ENCODE assay signal across 8 cellular contexts in the genomic region with DNA sequence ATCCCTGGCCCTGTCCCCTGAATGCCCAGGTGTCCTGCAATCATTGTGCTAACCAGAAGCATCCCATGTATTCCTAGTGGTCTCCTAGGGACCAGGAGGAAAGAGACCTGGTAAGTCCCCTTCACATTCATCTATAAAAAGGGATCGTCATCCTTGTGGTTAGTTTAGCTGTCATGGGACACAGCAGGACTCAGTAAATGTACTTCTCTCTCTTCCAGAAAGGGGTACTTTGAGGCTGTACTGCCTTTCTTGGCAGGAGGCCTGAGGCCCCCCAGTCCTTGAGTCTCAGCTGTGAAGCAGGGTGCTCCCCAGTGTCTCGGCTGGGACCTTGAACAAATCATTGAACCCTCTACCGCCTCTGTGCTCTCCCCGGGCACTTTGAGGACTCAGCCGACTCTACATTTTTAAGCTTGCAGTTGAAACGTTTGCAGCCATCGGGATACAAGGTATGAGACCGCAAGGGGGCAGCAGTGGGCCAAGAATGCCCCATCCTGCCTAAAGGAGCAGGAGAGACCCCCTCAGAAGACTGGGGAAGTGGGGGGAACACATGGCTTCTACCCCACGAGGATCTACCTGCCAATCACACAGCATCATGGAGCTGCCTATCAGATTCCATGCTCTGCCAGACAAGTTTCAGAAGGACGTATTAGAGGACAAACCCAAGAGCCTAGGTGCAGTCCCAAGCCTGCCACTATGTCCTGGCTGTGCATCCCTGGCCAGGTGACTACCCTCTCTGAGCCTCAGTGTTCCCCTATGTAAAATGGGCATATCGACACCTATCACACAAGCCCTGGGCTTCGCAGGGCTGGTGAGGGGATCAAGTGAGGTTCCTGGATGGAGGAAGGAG. TPM values are rescaled to one million over a fixed set of nuclear protein-coding genes. Genes with fewer than 3 reads are reported as not detected.
DNase-seq lines count a peak whose midpoint lies in the region; ATAC-seq and TF ChIP-seq lines count a peak whose summit lies in the region.

No MANE protein-coding gene starts in this region.

- peak; percentile 80 for TF ChIP-seq CTCF in RWPE2 (IDR thresholded peaks at IDR 0.05; ENCODE audit: poor library complexity, severe bottlenecking)
- TF ChIP-seq CTCF in foreskin fibroblast (IDR thresholded peaks at IDR 0.05; ENCODE audit: low read depth, low read length), result peak; percentile 71
- peak; percentile 72 for TF ChIP-seq CTCF in osteocyte (IDR thresholded peaks at IDR 0.05)
- peak; percentile 45 to 67 (median 55) for TF ChIP-seq CTCF in tibial nerve (IDR thresholded peaks at IDR 0.05)

- H3K4me1 ChIP-seq in CD8-positive, alpha-beta memory T cell (ENCODE audit: insufficient read depth, low read length), result peaks cover 69% of the 10 kb centered on the region
- H3K4me1 ChIP-seq in RWPE2 (ENCODE audit: insufficient read depth, poor library complexity, severe bottlenecking), result peaks cover 19% of the 10 kb centered on the region
- peaks cover 0 to 73% (median 39%) of the 10 kb centered on the region in 4 donors for H3K4me1 ChIP-seq in tibial nerve

- no peak overlapping the region for H3K4me3 ChIP-seq in CD8-positive, alpha-beta memory T cell (ENCODE audit: low read length)
- H3K4me3 ChIP-seq in RWPE2 (ENCODE audit: severe bottlenecking) (no peak overlapping the region), foreskin fibroblast (ENCODE audit: low read depth in 1 of 2, low read length in 2 of 2) (no peak overlapping the region), tibial nerve (no peak overlapping the region)

- POLR2A ChIA-PET in CD8-positive, alpha-beta memory T cell (lab: Charles Lee), result interaction anchor here (0.5 to 1.5 kb wide), 2 partner anchors 31 to 318 kb away, joined by 3 to 7 read pairs; a partner anchor contains a TSS
- POLR2A ChIA-PET in HEK293T (lab: Yijun Ruan, JAX), result interaction anchor here (1.8 kb wide), 1 partner anchor 31 kb away, joined by 11 read pairs; a partner anchor contains a TSS

- DNase-seq in CD8-positive, alpha-beta memory T cell, result peak; percentile 64 to 84 (median 69)
- DNase-seq in HEK293T (ENCODE audit: extremely low spot score), result peak; percentile 87
- DNase-seq in RWPE2 (ENCODE audit: low spot score), result no peak
- DNase-seq in foreskin fibroblast, result peak in 1 of 2 donors; percentile 81
- no peak for DNase-seq in osteocyte (ENCODE audit: extremely low spot score, unreplicated experiment)
- DNase-seq in tibial nerve (ENCODE audit: low spot score in 2 of 2), result peak; percentile 64 to 84
- DNase-seq in T1000 (lab: John Stamatoyannopoulos, UW), result no peak

- peaks cover 0 to 20% (median 0%) of the 10 kb centered on the region in 3 donors for H3K36me3 Mint-ChIP-seq in CD8-positive, alpha-beta memory T cell
- peaks cover 20% of the 10 kb centered on the region for H3K36me3 Mint-ChIP-seq in activated T-helper 17 cell treated with anti-CD3 and anti-CD28 coated beads, Interleukin-2, amount 50 U/mL, for 72 hours (ENCODE audit: low read depth)
- peaks cover 5% of the 10 kb centered on the region for H3K36me3 Mint-ChIP-seq in osteocyte (ENCODE audit: unreplicated experiment)

- peaks cover 15% of the 10 kb centered on the region for H3K36me3 ChIP-seq in CD8-positive, alpha-beta memory T cell (ENCODE audit: insufficient read depth, low read length)
- peaks cover 13% of the 10 kb centered on the region for H3K36me3 ChIP-seq in RWPE2 (ENCODE audit: low read depth)
- peaks cover 0 to 15% (median 0%) of the 10 kb centered on the region in 3 donors for H3K36me3 ChIP-seq in tibial nerve

- no peaks in the 10 kb centered on the region for H3K27me3 Mint-ChIP-seq in CD8-positive, alpha-beta memory T cell
- H3K27me3 Mint-ChIP-seq in activated T-helper 17 cell treated with anti-CD3 and anti-CD28 coated beads, Interleukin-2, amount 50 U/mL, for 72 hours, result no peaks in the 10 kb centered on the region
- H3K27me3 Mint-ChIP-seq in osteocyte (ENCODE audit: unreplicated experiment), result no peaks in the 10 kb centered on the region

- H3K9me3 Mint-ChIP-seq in CD8-positive, alpha-beta memory T cell, result no peaks in the 10 kb centered on the region
- H3K9me3 Mint-ChIP-seq in activated T-helper 17 cell treated with anti-CD3 and anti-CD28 coated beads, Interleukin-2, amount 50 U/mL, for 72 hours, result no peaks in the 10 kb centered on the region
- no peaks in the 10 kb centered on the region for H3K9me3 Mint-ChIP-seq in osteocyte (ENCODE audit: unreplicated experiment)

- H3K27ac Mint-ChIP-seq in CD8-positive, alpha-beta memory T cell, result peak overlapping the region; percentile 15 to 91 (median 62)
- H3K27ac Mint-ChIP-seq in activated T-helper 17 cell treated with anti-CD3 and anti-CD28 coated beads, Interleukin-2, amount 50 U/mL, for 72 hours, result peak overlapping the region; percentile 3
- no peak overlapping the region for H3K27ac Mint-ChIP-seq in osteocyte (ENCODE audit: unreplicated experiment)

- peaks cover 62 to 85% (median 66%) of the 10 kb centered on the region in 3 donors for H3K4me1 Mint-ChIP-seq in CD8-positive, alpha-beta memory T cell
- peaks cover 29% of the 10 kb centered on the region for H3K4me1 Mint-ChIP-seq in activated T-helper 17 cell treated with anti-CD3 and anti-CD28 coated beads, Interleukin-2, amount 50 U/mL, for 72 hours
- peaks cover 27% of the 10 kb centered on the region for H3K4me1 Mint-ChIP-seq in osteocyte (ENCODE audit: unreplicated experiment)

- H3K27me3 ChIP-seq in CD8-positive, alpha-beta memory T cell (ENCODE audit: insufficient read depth, low read length, poor library complexity, severe bottlenecking), result no peaks in the 10 kb centered on the region
- H3K27me3 ChIP-seq in RWPE2 (ENCODE audit: insufficient read depth, poor library complexity, severe bottlenecking), result no peaks in the 10 kb centered on the region
- no peaks in the 10 kb centered on the region for H3K27me3 ChIP-seq in tibial nerve

- peak overlapping the region in 6 of 7 donors; percentile 18 to 83 (median 56) for H3K4me3 Mint-ChIP-seq in CD8-positive, alpha-beta memory T cell
- no peak overlapping the region for H3K4me3 Mint-ChIP-seq in activated T-helper 17 cell treated with anti-CD3 and anti-CD28 coated beads, Interleukin-2, amount 50 U/mL, for 72 hours
- H3K4me3 Mint-ChIP-seq in osteocyte (ENCODE audit: unreplicated experiment), result no peak overlapping the region

- ATAC-seq in RWPE2 (ENCODE audit: low read depth), result no peak
- ATAC-seq in activated T-helper 17 cell treated with anti-CD3 and anti-CD28 coated beads, Interleukin-2, amount 50 U/mL, for 72 hours (replicated peaks), result no peak

- no peak overlapping the region for H3K27ac ChIP-seq in CD8-positive, alpha-beta memory T cell (ENCODE audit: low read depth, low read length)
- no peak overlapping the region for H3K27ac ChIP-seq in RWPE2 (ENCODE audit: poor library complexity, severe bottlenecking)
- peak overlapping the region in 1 of 4 donors; percentile 53 for H3K27ac ChIP-seq in tibial nerve

- WGBS in tibial nerve, 2 donors, result 24 to 30% methylated on average over 12 of the region's 12 CpGs

- CTCF ChIA-PET in CD8-positive, alpha-beta memory T cell (lab: Charles Lee), result interaction anchor here (0.6 to 2.3 kb wide), 13 partner anchors 11 to 317 kb away, joined by 3 to 13 read pairs (median 3); a partner anchor contains a TSS
- CTCF ChIA-PET in HEK293T (lab: Yijun Ruan, JAX), result interaction anchor here (0.5 to 1.2 kb wide), 16 partner anchors 9 to 1428 kb away, joined by 3 to 6 read pairs (median 3); a partner anchor contains a TSS

- TF ChIP-seq EP300 in tibial nerve (IDR thresholded peaks at IDR 0.05), result no peak

- no peaks in the 10 kb centered on the region for H3K9me3 ChIP-seq in CD8-positive, alpha-beta memory T cell (ENCODE audit: low read length)
- H3K9me3 ChIP-seq in RWPE2 (ENCODE audit: severe bottlenecking) (no peaks in the 10 kb centered on the region), tibial nerve (no peaks in the 10 kb centered on the region)

- TF ChIP-seq POLR2A in tibial nerve (IDR thresholded peaks at IDR 0.05), result no peak

TF ChIP-seq in HEK293T, 16 proteins besides CTCF, POLR2A, EP300 and RAD21:
- TF ChIP-seq, protein P1, sequence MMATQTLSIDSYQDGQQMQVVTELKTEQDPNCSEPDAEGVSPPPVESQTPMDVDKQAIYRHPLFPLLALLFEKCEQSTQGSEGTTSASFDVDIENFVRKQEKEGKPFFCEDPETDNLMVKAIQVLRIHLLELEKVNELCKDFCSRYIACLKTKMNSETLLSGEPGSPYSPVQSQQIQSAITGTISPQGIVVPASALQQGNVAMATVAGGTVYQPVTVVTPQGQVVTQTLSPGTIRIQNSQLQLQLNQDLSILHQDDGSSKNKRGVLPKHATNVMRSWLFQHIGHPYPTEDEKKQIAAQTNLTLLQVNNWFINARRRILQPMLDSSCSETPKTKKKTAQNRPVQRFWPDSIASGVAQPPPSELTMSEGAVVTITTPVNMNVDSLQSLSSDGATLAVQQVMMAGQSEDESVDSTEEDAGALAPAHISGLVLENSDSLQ (IDR thresholded peaks at IDR 0.05), result peak; percentile 82
- TF ChIP-seq L3MBTL2 (conservative IDR thresholded peaks at IDR 0.05) (peak; percentile 52), ELF4 (IDR thresholded peaks at IDR 0.05) (no peak)

RNA-seq across cellular contexts. Expression of a gene that starts 2.4 kb away (rescaled TPM):
- total RNA-seq in CD8-positive, alpha-beta memory T cell, result 10 to 100 TPM; 57.8 to 61.1 TPM
- 41.6 TPM for polyA plus RNA-seq in CD8-positive, alpha-beta memory T cell
- total RNA-seq in activated T-helper 17 cell treated with anti-CD3 and anti-CD28 coated beads, Interleukin-2, amount 50 U/mL, for 72 hours, result 100 to 1,000 TPM in 1 of 2 donors, 10 to 100 TPM in 1; 91.9 to 112 TPM
- 70.2 and 71.3 TPM in 2 replicates for total RNA-seq in osteocyte
- 100 to 1,000 TPM in 2 of 4 donors, 10 to 100 TPM in 2; 77.2 to 121 (median 97.1) TPM for total RNA-seq in tibial nerve

RNA-seq across cellular contexts. Expression of a gene that starts 30.6 kb away (rescaled TPM):
- 100 to 1,000 TPM; 672 to 673 TPM for total RNA-seq in CD8-positive, alpha-beta memory T cell
- 80.5 TPM for polyA plus RNA-seq in CD8-positive, alpha-beta memory T cell
- 100 to 1,000 TPM; 154 to 390 TPM for total RNA-seq in activated T-helper 17 cell treated with anti-CD3 and anti-CD28 coated beads, Interleukin-2, amount 50 U/mL, for 72 hours
- 128 and 131 TPM in 2 replicates for total RNA-seq in osteocyte
- 100 to 1,000 TPM in 3 of 4 donors, 10 to 100 TPM in 1; 92.0 to 135 (median 122) TPM for total RNA-seq in tibial nerve

RNA-seq across cellular contexts. Expression of a gene that starts 47.8 kb away (rescaled TPM):
- not detected for total RNA-seq in CD8-positive, alpha-beta memory T cell
- polyA plus RNA-seq in CD8-positive, alpha-beta memory T cell, result not detected
- not detected for total RNA-seq in activated T-helper 17 cell treated with anti-CD3 and anti-CD28 coated beads, Interleukin-2, amount 50 U/mL, for 72 hours
- total RNA-seq in osteocyte (not detected in 2 replicates), tibial nerve (not detected)

Comparison
In these comparisons a context has a peak if more than half of its experiments do, and no peak if none do; other contexts are left out.
1. DNase-seq: peak in CD8-positive, alpha-beta memory T cell (5 of 5), HEK293T (single experiment) and tibial nerve (2 of 2); none in RWPE2 (single experiment), osteocyte (single experiment) and T1000 (single experiment).
2. H3K4me3 Mint-ChIP-seq: peak in CD8-positive, alpha-beta memory T cell (6 of 7); none in activated T-helper 17 cell treated with anti-CD3 and anti-CD28 coated beads, Interleukin-2, amount 50 U/mL, for 72 hours (single experiment) and osteocyte (single experiment).
3. Peak in every context shown above with its lines, with median percentiles within 50 percentile points of each other: CTCF ChIP-seq.